Comparison of ENCODE assay signal across 1 cellular context in genomic region chr5:36928947-36929346, GRCh38.
TF ChIP-seq lines count a peak whose summit lies in the region.

No MANE protein-coding gene starts in this region.

TF ChIP-seq in HEK293, 187 proteins besides CTCF, POLR2A, EP300 and RAD21 (continued from another document and continues in another):
- TF ChIP-seq BCL6B (tag by site-specific recombination; IDR thresholded peaks at IDR 0.05) (peak; percentile 85), ZNF670 (tag by site-specific recombination; IDR thresholded peaks at IDR 0.05; ENCODE audit: low read depth) (no peak), ZNF776 (tag by site-specific recombination; IDR thresholded peaks at IDR 0.05; ENCODE audit: borderline replicate concordance) (no peak), PBX3 (CRISPR knock-in tag; IDR thresholded peaks at IDR 0.05) (no peak), ZNF580 (tag by site-specific recombination; IDR thresholded peaks at IDR 0.05) (peak; percentile 90; the same call in 1 of the 2 replicates), REPIN1 (tag by site-specific recombination; IDR thresholded peaks at IDR 0.05; ENCODE audit: low read depth) (no peak), KLF7 (tag by site-specific recombination; IDR thresholded peaks at IDR 0.05; ENCODE audit: borderline replicate concordance) (no peak), HIC1 (tag by site-specific recombination; IDR thresholded peaks at IDR 0.05) (peak; percentile 92), KLF16 (tag by site-specific recombination; IDR thresholded peaks at IDR 0.05) (no peak), ZNF146 (tag by site-specific recombination; IDR thresholded peaks at IDR 0.05) (peak; percentile 26; the same call in 1 of the 2 replicates), ZNF23 (tag by site-specific recombination; IDR thresholded peaks at IDR 0.05; ENCODE audit: borderline replicate concordance) (no peak), PATZ1 (tag by site-specific recombination; IDR thresholded peaks at IDR 0.05) (peak; percentile 34; the same call in 1 of the 2 replicates), SALL2 (tag by site-specific recombination; IDR thresholded peaks at IDR 0.05; ENCODE audit: borderline replicate concordance) (no peak), ZNF335 (tag by site-specific recombination; conservative IDR thresholded peaks at IDR 0.05) (no peak), ZNF350 (tag by site-specific recombination; IDR thresholded peaks at IDR 0.05) (no peak), ZNF549 (tag by site-specific recombination; IDR thresholded peaks at IDR 0.05) (no peak; the same call in 1 of the 2 replicates), ZNF571 (tag by site-specific recombination; IDR thresholded peaks at IDR 0.05) (no peak), ZNF510 (tag by site-specific recombination; IDR thresholded peaks at IDR 0.05; ENCODE audit: insufficient replicate concordance) (no peak), ZNF324 (tag by site-specific recombination; IDR thresholded peaks at IDR 0.05) (0 out of 2 replicates have a peak, but pooled peaks have one; percentile 59), ZNF768 (tag by site-specific recombination; IDR thresholded peaks at IDR 0.05) (peak; percentile 60; the same call in 1 of the 2 replicates), KLF8 (tag by site-specific recombination; IDR thresholded peaks at IDR 0.05) (peak; percentile 94), ZNF555 (tag by site-specific recombination; conservative IDR thresholded peaks at IDR 0.05) (no peak), ZNF629 (tag by site-specific recombination; IDR thresholded peaks at IDR 0.05) (peak; percentile 90), TSHZ1 (tag by site-specific recombination; IDR thresholded peaks at IDR 0.05; ENCODE audit: borderline replicate concordance) (peak; percentile 82; the same call in 1 of the 2 replicates), ZNF449 (tag by site-specific recombination; IDR thresholded peaks at IDR 0.05) (peak; percentile 53), EGR2 (tag by site-specific recombination; IDR thresholded peaks at IDR 0.05; ENCODE audit: low read depth) (no peak), MZF1 (tag by site-specific recombination; IDR thresholded peaks at IDR 0.05; ENCODE audit: borderline replicate concordance) (peak; percentile 46; the same call in 1 of the 2 replicates), GFI1B (tag by site-specific recombination; IDR thresholded peaks at IDR 0.05) (no peak; the same call in 1 of the 2 replicates), ZNF211 (tag by site-specific recombination; IDR thresholded peaks at IDR 0.05; ENCODE audit: low read depth) (no peak), HOXA7 (CRISPR knock-in tag; IDR thresholded peaks at IDR 0.05; ENCODE audit: borderline replicate concordance) (no peak), ZNF514 (tag by site-specific recombination; IDR thresholded peaks at IDR 0.05) (no peak), ELK4 (IDR thresholded peaks at IDR 0.05; ENCODE audit: borderline replicate concordance, low read depth, low read length) (no peak), ZNF792 (tag by site-specific recombination; IDR thresholded peaks at IDR 0.05) (no peak), ZSCAN30 (tag by site-specific recombination; IDR thresholded peaks at IDR 0.05) (peak; percentile 85; the same call in 1 of the 2 replicates), ZBTB17 (tag by site-specific recombination; IDR thresholded peaks at IDR 0.05) (peak; percentile 72; the same call in 1 of the 2 replicates), ZNF513 (tag by site-specific recombination; IDR thresholded peaks at IDR 0.05) (no peak; the same call in 1 of the 2 replicates), ZBTB6 (tag by site-specific recombination; IDR thresholded peaks at IDR 0.05) (no peak), ZNF639 (tag by site-specific recombination; IDR thresholded peaks at IDR 0.05) (peak; percentile 92; the same call in 1 of the 2 replicates)
